In the genomic region with DNA sequence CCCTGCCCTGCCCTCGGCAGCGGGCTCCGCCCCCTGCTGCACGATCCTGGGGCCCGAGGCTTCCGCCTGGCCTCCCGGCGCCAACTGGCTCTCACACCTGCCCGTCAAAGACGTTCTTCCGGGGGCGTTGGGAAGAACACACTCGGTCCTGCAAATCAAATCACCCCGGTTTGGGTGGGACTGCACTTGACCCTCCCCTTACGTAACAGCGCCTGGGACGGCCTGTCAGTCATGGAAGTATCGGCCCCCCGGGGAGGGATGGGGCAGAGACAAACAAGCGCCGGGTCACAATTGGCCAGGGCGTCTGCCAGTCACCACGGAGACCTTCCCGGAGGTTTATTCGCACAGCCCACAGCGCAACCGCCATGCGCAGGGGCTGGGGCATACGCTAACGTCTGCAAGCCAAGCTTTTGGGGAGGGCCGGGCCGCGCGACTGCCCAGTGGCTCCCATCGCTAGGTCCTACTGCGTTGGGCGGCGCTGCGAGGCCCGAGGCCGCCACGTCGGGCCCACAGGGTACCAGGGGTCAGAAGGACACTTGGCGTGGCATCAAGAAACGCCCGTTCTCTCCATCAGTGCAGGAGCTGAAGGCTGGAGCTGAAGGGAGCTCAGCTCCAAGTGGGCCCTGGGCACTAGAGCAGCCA, we compare ENCODE assay signal across 8 cellular contexts. TPM values are rescaled to one million over a fixed set of nuclear protein-coding genes. Genes with fewer than 3 reads are reported as not detected.
A peak's percentile ranks its signal among the peaks of the same experiment; 100 is the strongest.
DNase-seq lines count a peak whose midpoint lies in the region; ATAC-seq and TF ChIP-seq lines count a peak whose summit lies in the region.

No MANE protein-coding gene starts in this region.

- H3K9me3 ChIP-seq in testis: no peaks in the 10 kb centered on the region

- peak overlapping the region; percentile 92 to 95 for H3K27ac ChIP-seq in testis

- ATAC-seq in HG02642 (IDR thresholded peaks at IDR 0.05; ENCODE audit: poor library complexity, unreplicated experiment) (peak; percentile 97), omental fat pad (ENCODE audit: low FRiP score) (peak; percentile 97)

- no peaks in the 10 kb centered on the region for H3K27me3 ChIP-seq in testis

- 0% methylated on average over 11 to 35 of the region's 46 CpGs for WGBS in testis, 2 donors

- peak; percentile 100 for DNase-seq in NCI-H1105 (lab: John Stamatoyannopoulos, UW)
- peak; percentile 99 for DNase-seq in SKM-1 (lab: John Stamatoyannopoulos, UW; ENCODE audit: unreplicated experiment)
- DNase-seq in activated naive CD8-positive, alpha-beta T cell treated with anti-CD3 and anti-CD28 coated beads for 36 hours: peak; percentile 99
- DNase-seq in glomerular visceral epithelial cell (ENCODE audit: extremely low spot score): peak; percentile 100
- DNase-seq in omental fat pad (ENCODE audit: low spot score): peak; percentile 99
- peak; percentile 100 for DNase-seq in testis

- H3K36me3 Mint-ChIP-seq in activated naive CD8-positive, alpha-beta T cell treated with anti-CD3 and anti-CD28 coated beads for 36 hours: peaks cover 18% of the 10 kb centered on the region

- no peaks in the 10 kb centered on the region for H3K27me3 Mint-ChIP-seq in activated naive CD8-positive, alpha-beta T cell treated with anti-CD3 and anti-CD28 coated beads for 36 hours

- TF ChIP-seq POLR2A in GM10847 (IDR thresholded peaks at IDR 0.05; ENCODE audit: extremely low read depth, insufficient read length): peak; percentile 93
- peak; percentile 80 for TF ChIP-seq POLR2A in testis (IDR thresholded peaks at IDR 0.05)

- H3K4me1 Mint-ChIP-seq in activated naive CD8-positive, alpha-beta T cell treated with anti-CD3 and anti-CD28 coated beads for 36 hours: peaks cover 48% of the 10 kb centered on the region

- H3K27ac Mint-ChIP-seq in activated naive CD8-positive, alpha-beta T cell treated with anti-CD3 and anti-CD28 coated beads for 36 hours: peak overlapping the region; percentile 90

- peak overlapping the region; percentile 88 for H3K4me3 Mint-ChIP-seq in activated naive CD8-positive, alpha-beta T cell treated with anti-CD3 and anti-CD28 coated beads for 36 hours

- peaks cover 27% of the 10 kb centered on the region for H3K4me1 ChIP-seq in testis

- no peaks in the 10 kb centered on the region for H3K9me3 Mint-ChIP-seq in activated naive CD8-positive, alpha-beta T cell treated with anti-CD3 and anti-CD28 coated beads for 36 hours

- peak overlapping the region; percentile 85 to 92 for H3K4me3 ChIP-seq in testis

- no peak for TF ChIP-seq CTCF in omental fat pad (IDR thresholded peaks at IDR 0.05)
- TF ChIP-seq CTCF in testis (IDR thresholded peaks at IDR 0.05): peak in 1 of 3 experiments; percentile 18

- intact Hi-C loops in testis (cut with DNase I; ENCODE audit: low total_unique reads): no loop called here

- no peaks in the 10 kb centered on the region for H3K36me3 ChIP-seq in testis (ENCODE audit: low read depth, missing control alignments)

RNA-seq across cellular contexts. Expression of a gene that starts 0.4 kb away (rescaled TPM):
- 10 to 100 TPM; 26.6 to 27.1 TPM for total RNA-seq in activated naive CD8-positive, alpha-beta T cell treated with anti-CD3 and anti-CD28 coated beads for 36 hours
- 10 to 100 TPM; 22.6 to 57.4 (median 37.6) TPM for total RNA-seq in omental fat pad
- 10 to 100 TPM; 58.4 to 75.3 TPM for total RNA-seq in testis
- 75.4 TPM for polyA plus RNA-seq in testis (ENCODE audit: insufficient read depth, low read depth, low replicate concordance)

Comparison
In these comparisons a context has a peak if more than half of its experiments do, and no peak if none do; other contexts are left out.
1. Peak in every context shown above with its lines: DNase-seq, ATAC-seq, H3K4me3 ChIP-seq and H3K27ac ChIP-seq.